Comparison of ENCODE assay signal across 17 cellular contexts in the genomic region with DNA sequence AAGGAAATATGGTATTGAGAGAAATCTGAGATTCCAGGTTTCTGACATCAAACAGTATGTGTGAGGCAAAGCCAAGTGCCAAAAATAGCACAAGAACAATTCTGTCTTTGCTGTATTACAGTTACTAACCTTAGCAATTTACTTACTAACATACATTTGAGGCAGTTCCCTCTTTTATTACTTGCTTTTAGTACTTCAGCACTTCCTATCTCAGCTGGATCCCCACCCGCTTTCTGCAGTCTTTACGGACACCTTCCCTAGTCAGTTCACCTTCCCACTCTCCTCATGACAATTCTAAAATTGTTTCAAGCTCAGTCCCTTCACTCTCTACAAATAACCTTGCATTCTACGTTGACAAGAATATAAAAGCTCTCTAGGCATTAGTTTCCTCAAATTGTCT.
DNase-seq lines count a peak whose midpoint lies in the region; ATAC-seq and TF ChIP-seq lines count a peak whose summit lies in the region.
"Had no signal": no experiment of that assay in that cellular context is flagged by ENCODE, and none has a peak within 500 bp of the region (broad histone marks: within the 10 kb centered on the region; RNA-seq: fewer than 3 reads in every experiment).

No MANE protein-coding gene starts in this region.

- in situ Hi-C loops in transverse colon (cut with MboI; ENCODE audit: low pct_ligation_motif_present in 1 of 4, low pct_unique_long_range_greater_than_20kb in 1 of 4, low sequenced_read_pairs in 3 of 4): no loop called here

- POLR2A ChIA-PET in activated naive CD8-positive, alpha-beta T cell treated with anti-CD3 and anti-CD28 coated beads, Interleukin-2, amount 10 ng/mL, durations not matched to agents 7 days and 5 days (lab: Charles Lee): no interaction called here

- peak overlapping the region; percentile 62 for H3K4me2 ChIP-seq in SU-DHL-6 (ENCODE audit: low read depth, low read length, poor library complexity, severe bottlenecking)

- no peak for TF ChIP-seq POLR2A in transverse colon (IDR thresholded peaks at IDR 0.05)

- H3F3A ChIP-seq in SU-DHL-6 (ENCODE audit: insufficient read depth): peaks cover 5% of the 10 kb centered on the region; the same call in 1 of the 2 replicates

- no peak for TF ChIP-seq EP300 in transverse colon (IDR thresholded peaks at IDR 0.05; ENCODE audit: low read depth)

- no peak overlapping the region for H2AFZ ChIP-seq in SU-DHL-6 (ENCODE audit: low read depth, low read length, severe bottlenecking)

- peaks cover 9% of the 10 kb centered on the region for H3K4me1 Mint-ChIP-seq in activated naive CD8-positive, alpha-beta T cell treated with anti-CD3 and anti-CD28 coated beads, Interleukin-2, amount 10 ng/mL, durations not matched to agents 7 days and 5 days
- peaks cover 26% of the 10 kb centered on the region for H3K4me1 Mint-ChIP-seq in activated naive CD8-positive, alpha-beta T cell treated with anti-CD3 and anti-CD28 coated beads for 36 hours
- H3K4me1 Mint-ChIP-seq in endothelial cell (ENCODE audit: unreplicated experiment): peaks cover 25% of the 10 kb centered on the region

- no peak overlapping the region for H3K4me3 Mint-ChIP-seq in activated naive CD8-positive, alpha-beta T cell treated with anti-CD3 and anti-CD28 coated beads, Interleukin-2, amount 10 ng/mL, durations not matched to agents 7 days and 5 days
- no peak overlapping the region for H3K4me3 Mint-ChIP-seq in activated naive CD8-positive, alpha-beta T cell treated with anti-CD3 and anti-CD28 coated beads for 36 hours
- no peak overlapping the region for H3K4me3 Mint-ChIP-seq in endothelial cell (ENCODE audit: unreplicated experiment)

- H3K4me1 ChIP-seq in transverse colon: peaks cover 4 to 29% (median 22%) of the 10 kb centered on the region in 4 donors

- 43 to 51% methylated on average over 3 of the region's 3 CpGs for WGBS in transverse colon (ENCODE audit: low coverage in 1 of 2), 2 donors

- H3K9me3 ChIP-seq in SU-DHL-6 (ENCODE audit: insufficient read depth, low read length) (no peaks in the 10 kb centered on the region), transverse colon (peaks cover 4 to 6% of the 10 kb centered on the region in 2 donors)

- no peak for TF ChIP-seq CTCF in SU-DHL-6 (IDR thresholded peaks at IDR 0.05; ENCODE audit: insufficient read depth, low read length, poor library complexity, severe bottlenecking)
- no peak for TF ChIP-seq CTCF in endothelial cell (IDR thresholded peaks at IDR 0.05; ENCODE audit: unreplicated experiment)
- TF ChIP-seq CTCF in transverse colon (IDR thresholded peaks at IDR 0.05): no peak

- intact Hi-C loops in transverse colon (cut with DNase I; ENCODE audit: low total_unique reads): no loop called here

- peak overlapping the region; percentile 78 for H3K27ac ChIP-seq in SU-DHL-6 (ENCODE audit: low read depth, low read length)
- H3K27ac ChIP-seq in transverse colon: peak overlapping the region; percentile 37 to 56 (median 52)

- no peak for DNase-seq in activated naive CD8-positive, alpha-beta T cell treated with anti-CD3 and anti-CD28 coated beads, Interleukin-2, amount 10 ng/mL, durations not matched to agents 7 days and 5 days
- DNase-seq in activated naive CD8-positive, alpha-beta T cell treated with anti-CD3 and anti-CD28 coated beads for 36 hours: no peak
- no peak for DNase-seq in endothelial cell (ENCODE audit: low spot score)
- DNase-seq in transverse colon: peak; percentile 26
- DNase-seq: Calu3, DMS53, H7, KBM-7, NCI-H1436, NCI-H2081, NCI-H510A treated with DMSO at 0.1 percent for 48 hours, OCI-M1, SIG-M5 had no signal

- no peak for ATAC-seq in activated naive CD8-positive, alpha-beta T cell treated with anti-CD3 and anti-CD28 coated beads, Interleukin-2, amount 10 ng/mL, durations not matched to agents 7 days and 5 days (ENCODE audit: low read depth)
- ATAC-seq in GM19351 (IDR thresholded peaks at IDR 0.05; ENCODE audit: unreplicated experiment) (no peak), GM21825 (IDR thresholded peaks at IDR 0.05; ENCODE audit: unreplicated experiment) (no peak), GM21786 (IDR thresholded peaks at IDR 0.05; ENCODE audit: unreplicated experiment) (no peak)

- peak overlapping the region; percentile 14 for H3K4me3 ChIP-seq in SU-DHL-6 (ENCODE audit: insufficient read depth, low read length, poor library complexity, severe bottlenecking)
- no peak overlapping the region for H3K4me3 ChIP-seq in transverse colon

- H3K27me3 ChIP-seq in SU-DHL-6 (ENCODE audit: low read length) (no peaks in the 10 kb centered on the region), transverse colon (no peaks in the 10 kb centered on the region)

- peak overlapping the region; percentile 14 for H3K9ac ChIP-seq in SU-DHL-6 (ENCODE audit: low read length)

- no peaks in the 10 kb centered on the region for H3K36me3 ChIP-seq in SU-DHL-6 (ENCODE audit: low read length)
- no peaks in the 10 kb centered on the region for H3K36me3 ChIP-seq in transverse colon

- H3K79me2 ChIP-seq in SU-DHL-6 (ENCODE audit: insufficient read depth, low read length): no peaks in the 10 kb centered on the region

- peaks cover 12% of the 10 kb centered on the region for H3K9me3 Mint-ChIP-seq in activated naive CD8-positive, alpha-beta T cell treated with anti-CD3 and anti-CD28 coated beads, Interleukin-2, amount 10 ng/mL, durations not matched to agents 7 days and 5 days
- peaks cover 12% of the 10 kb centered on the region for H3K9me3 Mint-ChIP-seq in activated naive CD8-positive, alpha-beta T cell treated with anti-CD3 and anti-CD28 coated beads for 36 hours
- H3K9me3 Mint-ChIP-seq in endothelial cell (ENCODE audit: unreplicated experiment): peaks cover 8% of the 10 kb centered on the region

- H4K20me1 ChIP-seq in SU-DHL-6 (ENCODE audit: low read depth, low read length): no peaks in the 10 kb centered on the region

- H3K27ac Mint-ChIP-seq in activated naive CD8-positive, alpha-beta T cell treated with anti-CD3 and anti-CD28 coated beads, Interleukin-2, amount 10 ng/mL, durations not matched to agents 7 days and 5 days: peak overlapping the region; percentile 2
- H3K27ac Mint-ChIP-seq in activated naive CD8-positive, alpha-beta T cell treated with anti-CD3 and anti-CD28 coated beads for 36 hours: no peak overlapping the region
- H3K27ac Mint-ChIP-seq in endothelial cell (ENCODE audit: unreplicated experiment): peak overlapping the region; percentile 33

- H3K9me2 ChIP-seq in SU-DHL-6 (replicated peaks; ENCODE audit: insufficient read depth, low read length): no peaks in the 10 kb centered on the region

- peaks cover 3% of the 10 kb centered on the region for H3K27me3 Mint-ChIP-seq in activated naive CD8-positive, alpha-beta T cell treated with anti-CD3 and anti-CD28 coated beads, Interleukin-2, amount 10 ng/mL, durations not matched to agents 7 days and 5 days
- no peaks in the 10 kb centered on the region for H3K27me3 Mint-ChIP-seq in activated naive CD8-positive, alpha-beta T cell treated with anti-CD3 and anti-CD28 coated beads for 36 hours
- H3K27me3 Mint-ChIP-seq in endothelial cell (ENCODE audit: unreplicated experiment): peaks cover 4% of the 10 kb centered on the region

- no peaks in the 10 kb centered on the region for H3K36me3 Mint-ChIP-seq in activated naive CD8-positive, alpha-beta T cell treated with anti-CD3 and anti-CD28 coated beads, Interleukin-2, amount 10 ng/mL, durations not matched to agents 7 days and 5 days
- peaks cover 14% of the 10 kb centered on the region for H3K36me3 Mint-ChIP-seq in activated naive CD8-positive, alpha-beta T cell treated with anti-CD3 and anti-CD28 coated beads for 36 hours
- peaks cover 14% of the 10 kb centered on the region for H3K36me3 Mint-ChIP-seq in endothelial cell (ENCODE audit: low read depth, unreplicated experiment)
